ENCODE assay signal across 16 cellular contexts in the genomic region with DNA sequence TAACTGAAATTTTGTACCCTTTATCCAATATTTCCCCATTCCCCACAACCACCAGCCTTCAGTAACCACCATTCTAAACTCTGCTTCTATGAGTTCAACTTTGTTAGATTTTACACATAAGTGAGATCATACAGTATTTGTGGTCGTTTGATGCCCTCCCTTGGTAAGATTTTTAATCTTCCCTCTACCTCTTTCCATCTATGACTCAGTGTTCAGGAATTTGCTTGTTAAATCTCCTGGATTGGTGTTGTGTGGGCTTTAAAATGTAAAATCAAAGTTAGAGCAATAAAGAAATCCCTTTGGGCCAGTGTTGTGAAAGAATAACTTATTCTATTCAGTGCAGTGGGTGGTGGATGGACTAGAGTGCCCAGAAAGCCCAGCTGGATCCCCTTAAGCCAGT. TPM values are rescaled to one million over a fixed set of nuclear protein-coding genes. Genes with fewer than 3 reads are reported as not detected.
DNase-seq lines count a peak whose midpoint lies in the region; ATAC-seq, FAIRE-seq and TF ChIP-seq lines count a peak whose summit lies in the region.
"Had no signal": no experiment of that assay in that cellular context is flagged by ENCODE, and none has a peak within 500 bp of the region (broad histone marks: within the 10 kb centered on the region; RNA-seq: fewer than 3 reads in every experiment).

No MANE protein-coding gene starts in this region.

- no peaks in the 10 kb centered on the region for H3K4me1 ChIP-seq in mesendoderm (ENCODE audit: control insufficient read depth, low read depth, low read length)
- no peaks in the 10 kb centered on the region for H3K4me1 ChIP-seq in upper lobe of left lung

- H3K9ac ChIP-seq in mesendoderm (ENCODE audit: low read length) = no peak overlapping the region
- H3K9ac ChIP-seq: KMS-11 had no signal

- no peak overlapping the region for H4K5ac ChIP-seq in mesendoderm (ENCODE audit: low read length)

- H3K23ac ChIP-seq in mesendoderm (ENCODE audit: low read length) = no peak overlapping the region

- H3K9me3 ChIP-seq in upper lobe of left lung = no peaks in the 10 kb centered on the region

- no peaks in the 10 kb centered on the region for H3K79me1 ChIP-seq in mesendoderm (ENCODE audit: low read length)

- no peak overlapping the region for H2AK5ac ChIP-seq in mesendoderm (ENCODE audit: low read length)

- no peak overlapping the region for H3K18ac ChIP-seq in mesendoderm (ENCODE audit: low read length)

- intact Hi-C loops in activated CD4-positive, alpha-beta T cell treated with anti-CD3 and anti-CD28 coated beads for 36 hours (cut with DNase I, micrococcal nuclease) = no loop called here

- no peak overlapping the region for H3K56ac ChIP-seq in mesendoderm (ENCODE audit: low read length)

- H3K9me3 Mint-ChIP-seq in activated CD4-positive, alpha-beta T cell treated with anti-CD3 and anti-CD28 coated beads for 36 hours (ENCODE audit: low read depth) = no peaks in the 10 kb centered on the region

- ATAC-seq in HG02981 (IDR thresholded peaks at IDR 0.05; ENCODE audit: unreplicated experiment) = no peak
- ATAC-seq in activated CD4-positive, alpha-beta T cell treated with anti-CD3 and anti-CD28 coated beads for 36 hours = no peak
- no peak for ATAC-seq in upper lobe of left lung (ENCODE audit: low FRiP score in 2 of 2)

- POLR2A ChIA-PET in activated CD4-positive, alpha-beta T cell treated with anti-CD3 and anti-CD28 coated beads for 36 hours (lab: Charles Lee) = no interaction called here

- CTCF ChIA-PET in activated CD4-positive, alpha-beta T cell treated with anti-CD3 and anti-CD28 coated beads for 36 hours (lab: Charles Lee) = no interaction called here

- no peak overlapping the region for H3K27ac ChIP-seq in mesendoderm (ENCODE audit: low read depth, low read length)
- no peak overlapping the region for H3K27ac ChIP-seq in upper lobe of left lung
- H3K27ac ChIP-seq: KMS-11 had no signal

- H3K27me3 ChIP-seq in bronchial epithelial cell (ENCODE audit: control insufficient read depth, insufficient read depth, low read length) (no peaks in the 10 kb centered on the region), mesendoderm (ENCODE audit: insufficient read depth, low read length, poor library complexity) (no peaks in the 10 kb centered on the region), upper lobe of left lung (no peaks in the 10 kb centered on the region)

- H3K4me1 Mint-ChIP-seq in activated CD4-positive, alpha-beta T cell treated with anti-CD3 and anti-CD28 coated beads for 36 hours = no peaks in the 10 kb centered on the region

- no peak overlapping the region for H3K4me2 ChIP-seq in mesendoderm (ENCODE audit: low read length)
- H3K4me2 ChIP-seq: KMS-11 had no signal

- H3K79me2 ChIP-seq in mesendoderm (ENCODE audit: control insufficient read depth, insufficient read depth, low read length) = no peaks in the 10 kb centered on the region

- no peak overlapping the region for H2BK5ac ChIP-seq in mesendoderm (ENCODE audit: low read length)

- TF ChIP-seq CTCF in bronchial epithelial cell (IDR thresholded peaks at IDR 0.05; ENCODE audit: insufficient read depth, low read length, severe bottlenecking) = no peak
- TF ChIP-seq CTCF in upper lobe of left lung (IDR thresholded peaks at IDR 0.05) = no peak

- H3K4ac ChIP-seq in mesendoderm (ENCODE audit: low read depth, low read length) = no peak overlapping the region

- H3K36me3 ChIP-seq in bronchial epithelial cell (ENCODE audit: control insufficient read depth, insufficient read depth, low read length) (no peaks in the 10 kb centered on the region), mesendoderm (ENCODE audit: control insufficient read depth, insufficient read depth, low read length) (no peaks in the 10 kb centered on the region), upper lobe of left lung (no peaks in the 10 kb centered on the region)

- H2BK15ac ChIP-seq in mesendoderm (replicated peaks; ENCODE audit: low read depth) = no peak overlapping the region

- H3K4me3 ChIP-seq in bronchial epithelial cell (ENCODE audit: low read depth, low read length) (no peak overlapping the region), mesendoderm (ENCODE audit: low read length) (no peak overlapping the region), upper lobe of left lung (no peak overlapping the region)

- no peak overlapping the region for H3K27ac Mint-ChIP-seq in activated CD4-positive, alpha-beta T cell treated with anti-CD3 and anti-CD28 coated beads for 36 hours

- no CpG with 5 or more reads among the region's 1 CpG for WGBS in mesendoderm (ENCODE audit: extremely low coverage, insufficient coverage, low lambda C conversion rate)
- WGBS in upper lobe of left lung, 2 donors = 22 to 56% methylated on average over 1 of the region's 1 CpG

- TF ChIP-seq EP300 in upper lobe of left lung (IDR thresholded peaks at IDR 0.05) = no peak

- no peak for TF ChIP-seq POLR2A in upper lobe of left lung (IDR thresholded peaks at IDR 0.05)

- H3K4me3 Mint-ChIP-seq in activated CD4-positive, alpha-beta T cell treated with anti-CD3 and anti-CD28 coated beads for 36 hours = no peak overlapping the region

- no peak for FAIRE-seq in bronchial epithelial cell (lab: Jason Lieb, UNC)
- FAIRE-seq: small intestine had no signal

- peaks cover 2% of the 10 kb centered on the region for H3K27me3 Mint-ChIP-seq in activated CD4-positive, alpha-beta T cell treated with anti-CD3 and anti-CD28 coated beads for 36 hours

- peak; percentile 81 for DNase-seq in EL
- DNase-seq in NCI-H226 = peak; percentile 50
- DNase-seq in bronchial epithelial cell (ENCODE audit: low read depth) = peak; percentile 62
- peak; percentile 42 for DNase-seq in mesendoderm
- no peak for DNase-seq in activated CD4-positive, alpha-beta T cell treated with anti-CD3 and anti-CD28 coated beads for 36 hours
- no peak for DNase-seq in upper lobe of left lung
- DNase-seq in MV-4-11 (lab: John Stamatoyannopoulos, UW) = no peak
- DNase-seq: activated CD8-positive, alpha-beta memory T cell treated with anti-CD3 and anti-CD28 coated beads, Interleukin-2, amount 50 U/mL, for 48 hours; central memory CD4-positive, alpha-beta T cell; head of caudate nucleus; NCI-H774; small intestine; T-helper 9 cell had no signal

- H4K8ac ChIP-seq in mesendoderm (ENCODE audit: low read depth, low read length) = no peak overlapping the region

- H2BK120ac ChIP-seq in mesendoderm (ENCODE audit: low read depth, low read length) = no peak overlapping the region

- no peaks in the 10 kb centered on the region for H3K36me3 Mint-ChIP-seq in activated CD4-positive, alpha-beta T cell treated with anti-CD3 and anti-CD28 coated beads for 36 hours (ENCODE audit: low read depth)

RNA-seq across cellular contexts. Expression of gene SLC16A2, which starts 37.4 kb away (rescaled TPM):
- total RNA-seq in bronchial epithelial cell = 1.3 TPM in 2 replicates
- polyA plus RNA-seq in mesendoderm (2013, experiment 1 of 2) = 11.1 TPM
- 11.2 TPM for polyA plus RNA-seq in mesendoderm (2013, experiment 2 of 2)
- total RNA-seq in activated CD4-positive, alpha-beta T cell treated with anti-CD3 and anti-CD28 coated beads for 36 hours = 1 to 10 TPM; 1.2 to 1.5 TPM
- 10 to 100 TPM in 1 of 6 donors, 1 to 10 TPM in 5; 2.0 to 10.7 (median 4.8) TPM for total RNA-seq in upper lobe of left lung
- total RNA-seq: mononuclear cell had no signal

Comparison
In these comparisons a context has a peak if more than half of its experiments do, and no peak if none do; other contexts are left out.
1. DNase-seq: peak in EL (single experiment), NCI-H226 (single experiment), bronchial epithelial cell (single experiment) and mesendoderm (single experiment); none in activated CD4-positive, alpha-beta T cell treated with anti-CD3 and anti-CD28 coated beads for 36 hours (single experiment), upper lobe of left lung (0 of 2) and MV-4-11 (single experiment).